Comparison of ENCODE assay signal across 14 cellular contexts in genomic region chr9:128885376-128885775, GRCh38. TPM values are rescaled to one million over a fixed set of nuclear protein-coding genes. Genes with fewer than 3 reads are reported as not detected.
DNase-seq lines count a peak whose midpoint lies in the region; ATAC-seq and TF ChIP-seq lines count a peak whose summit lies in the region.
"Had no signal": no experiment of that assay in that cellular context is flagged by ENCODE, and none has a peak within 500 bp of the region (broad histone marks: within the 10 kb centered on the region; RNA-seq: fewer than 3 reads in every experiment).

No MANE protein-coding gene starts in this region.

- H3K27ac ChIP-seq in mesodermal cell (ENCODE audit: low read depth, low read length, severe bottlenecking) (peak overlapping the region; percentile 78), temporal lobe (ENCODE audit: low read depth, low read length) (peak overlapping the region; percentile 39)
- H3K27ac ChIP-seq: adrenal gland had no signal

- no peaks in the 10 kb centered on the region for H3K27me3 Mint-ChIP-seq in activated T-cell treated with anti-CD3 and anti-CD28 coated beads, Interleukin-2, amount 50 U/mL, for 72 hours (ENCODE audit: low read depth)
- peaks cover 21% of the 10 kb centered on the region for H3K27me3 Mint-ChIP-seq in brain

- no peak for ATAC-seq in activated T-cell treated with anti-CD3 and anti-CD28 coated beads, Interleukin-2, amount 50 U/mL, for 72 hours (replicated peaks in 1 of 2)
- no peak for ATAC-seq in HG03175 (IDR thresholded peaks at IDR 0.05; ENCODE audit: unreplicated experiment)

- peaks cover 56% of the 10 kb centered on the region for H3K36me3 ChIP-seq in mesodermal cell (ENCODE audit: control insufficient read depth, insufficient read depth, low read length)

- 83 to 88% methylated on average over 5 to 6 of the region's 8 CpGs for WGBS in mesodermal cell (ENCODE audit: insufficient coverage in 2 of 2), 2 experiments

- H3K4me3 Mint-ChIP-seq in activated T-cell treated with anti-CD3 and anti-CD28 coated beads, Interleukin-2, amount 50 U/mL, for 72 hours, result no peak overlapping the region
- peak overlapping the region in 4 of 5 experiments; percentile 36 to 97 (median 74) for H3K4me3 Mint-ChIP-seq in brain

- H3K27ac Mint-ChIP-seq in activated T-cell treated with anti-CD3 and anti-CD28 coated beads, Interleukin-2, amount 50 U/mL, for 72 hours, result peak overlapping the region; percentile 85
- H3K27ac Mint-ChIP-seq in brain, result peak overlapping the region in 4 of 5 experiments; percentile 28 to 76 (median 60)

- peaks cover 0 to 11% of the 10 kb centered on the region in 2 donors for H3K36me3 Mint-ChIP-seq in activated T-cell treated with anti-CD3 and anti-CD28 coated beads, Interleukin-2, amount 50 U/mL, for 72 hours (ENCODE audit: insufficient read depth in 2 of 2)
- H3K36me3 Mint-ChIP-seq in brain, result peaks cover 25% of the 10 kb centered on the region

- H3K4me3 ChIP-seq in mesodermal cell (ENCODE audit: extremely low read depth, insufficient read depth, low read length, poor library complexity, severe bottlenecking) (no peak overlapping the region), foreskin fibroblast (ENCODE audit: low read depth in 1 of 2, low read length in 2 of 2) (no peak overlapping the region)
- H3K4me3 ChIP-seq: adrenal gland, SJSA1 had no signal

- H3K9me3 Mint-ChIP-seq in activated T-cell treated with anti-CD3 and anti-CD28 coated beads, Interleukin-2, amount 50 U/mL, for 72 hours, result no peaks in the 10 kb centered on the region
- H3K9me3 Mint-ChIP-seq in brain, result no peaks in the 10 kb centered on the region

- H3K9me3 ChIP-seq in mesodermal cell (ENCODE audit: control insufficient read depth, low read length), result no peaks in the 10 kb centered on the region
- H3K9me3 ChIP-seq: adrenal gland, SJSA1 had no signal

- no peak for DNase-seq in activated T-cell treated with anti-CD3 and anti-CD28 coated beads, Interleukin-2, amount 50 U/mL, for 72 hours
- DNase-seq in activated T-cell treated with anti-CD3 and anti-CD28 coated beads for 4 hours (no peak), amygdala (lab: John Stamatoyannopoulos, UW) (no peak), foreskin fibroblast (no peak)
- DNase-seq: activated CD4-positive, alpha-beta T cell treated with anti-CD3 and anti-CD28 coated beads, Interleukin-2, amount 50 U/mL, for 4 hours; adrenal gland; NCI-H1092; NCI-H510A treated with DMSO at 0.1 percent for 48 hours; stimulated activated naive CD4-positive, alpha-beta T cell treated with Interleukin-2 at 50 U/mL for 16 hours had no signal

- H3K4me1 Mint-ChIP-seq in activated T-cell treated with anti-CD3 and anti-CD28 coated beads, Interleukin-2, amount 50 U/mL, for 72 hours (ENCODE audit: low read depth), result peaks cover 50% of the 10 kb centered on the region
- H3K4me1 Mint-ChIP-seq in brain, result peaks cover 45% of the 10 kb centered on the region

- H3K4me1 ChIP-seq in mesodermal cell (ENCODE audit: control insufficient read depth, insufficient read depth, low read length, poor library complexity, severe bottlenecking), result peaks cover 44% of the 10 kb centered on the region

- TF ChIP-seq CTCF in brain (conservative IDR thresholded peaks at IDR 0.05) (no peak), foreskin fibroblast (IDR thresholded peaks at IDR 0.05; ENCODE audit: low read depth, low read length) (no peak)

RNA-seq across cellular contexts. Expression of gene LRRC8A, which starts 3.4 kb away (rescaled TPM):
- 10 to 100 TPM; 19.2 to 20.1 TPM for total RNA-seq in activated T-cell treated with anti-CD3 and anti-CD28 coated beads, Interleukin-2, amount 50 U/mL, for 72 hours
- 69.4 TPM for polyA plus RNA-seq in brain (ENCODE audit: insufficient read depth, low read depth, low replicate concordance)
- polyA plus RNA-seq in mesodermal cell (2013, experiment 1 of 2), result 65.4 TPM
- polyA plus RNA-seq in mesodermal cell (2013, experiment 2 of 2), result 51.7 TPM
- total RNA-seq in temporal lobe, result 19.9 TPM

RNA-seq across cellular contexts. Expression of gene KYAT1, which starts 3.6 kb away (rescaled TPM):
- total RNA-seq in activated T-cell treated with anti-CD3 and anti-CD28 coated beads, Interleukin-2, amount 50 U/mL, for 72 hours, result 10 to 100 TPM in 1 of 2 donors, 1 to 10 TPM in 1; 8.8 to 13.8 TPM
- 37.4 TPM for polyA plus RNA-seq in brain (ENCODE audit: insufficient read depth, low read depth, low replicate concordance)
- 22.5 TPM for polyA plus RNA-seq in mesodermal cell (2013, experiment 1 of 2)
- 15.8 TPM for polyA plus RNA-seq in mesodermal cell (2013, experiment 2 of 2)
- 9.1 TPM for total RNA-seq in temporal lobe

RNA-seq across cellular contexts. Expression of gene PHYHD1, which starts 35.4 kb away (rescaled TPM):
- total RNA-seq in activated T-cell treated with anti-CD3 and anti-CD28 coated beads, Interleukin-2, amount 50 U/mL, for 72 hours, result 1 to 10 TPM; 1.1 to 1.9 TPM
- polyA plus RNA-seq in brain (ENCODE audit: insufficient read depth, low read depth, low replicate concordance), result 14.9 TPM
- polyA plus RNA-seq in mesodermal cell (2013, experiment 1 of 2), result 20.5 TPM
- 14.5 TPM for polyA plus RNA-seq in mesodermal cell (2013, experiment 2 of 2)
- 1.2 TPM for total RNA-seq in temporal lobe
- total RNA-seq: SJSA1 had no signal

RNA-seq across cellular contexts. Expression of gene SPOUT1, which starts 55.8 kb away (rescaled TPM):
- 10 to 100 TPM; 64.8 to 69.1 TPM for total RNA-seq in activated T-cell treated with anti-CD3 and anti-CD28 coated beads, Interleukin-2, amount 50 U/mL, for 72 hours
- 47.5 TPM for polyA plus RNA-seq in brain (ENCODE audit: insufficient read depth, low read depth, low replicate concordance)
- polyA plus RNA-seq in mesodermal cell (2013, experiment 1 of 2), result 23.0 TPM
- polyA plus RNA-seq in mesodermal cell (2013, experiment 2 of 2), result 18.2 TPM
- total RNA-seq in temporal lobe, result 10.8 TPM

Comparison
In these comparisons a context has a peak if more than half of its experiments do, and no peak if none do; other contexts are left out.
1. H3K4me3 Mint-ChIP-seq: peak in brain (4 of 5); none in activated T-cell treated with anti-CD3 and anti-CD28 coated beads, Interleukin-2, amount 50 U/mL, for 72 hours (0 of 2).